In the genomic region with DNA sequence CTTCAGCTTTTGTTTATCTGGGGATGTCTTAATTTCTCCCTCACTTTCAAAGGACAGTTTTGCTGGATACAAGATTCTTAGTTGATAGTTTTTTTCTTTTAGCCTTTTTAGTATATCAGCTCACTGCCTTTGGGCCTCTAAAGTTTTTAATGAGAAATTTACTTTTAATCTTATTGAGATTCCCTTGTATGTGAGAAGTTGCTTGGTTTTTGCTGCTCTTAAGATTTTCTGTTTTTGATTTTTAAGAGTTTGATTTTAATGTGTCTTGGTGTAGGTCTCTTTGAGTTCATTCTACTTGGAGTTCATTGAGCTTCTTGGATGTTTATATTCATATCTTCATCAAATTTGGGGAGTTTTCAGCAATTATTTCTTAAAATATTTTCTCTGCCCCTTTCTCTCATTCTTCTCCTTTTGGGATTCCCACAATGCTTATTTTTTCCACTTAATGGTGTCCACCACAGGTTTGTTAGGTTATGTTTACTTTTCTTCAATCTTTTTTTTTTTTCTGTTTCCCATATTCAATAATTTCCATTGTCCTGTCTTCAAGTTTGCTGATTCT, we compare ENCODE assay signal across 32 cellular contexts. TPM values are rescaled to one million over a fixed set of nuclear protein-coding genes. Genes with fewer than 3 reads are reported as not detected.
"Had no signal": no experiment of that assay in that cellular context is flagged by ENCODE, and none has a peak within 500 bp of the region (broad histone marks: within the 10 kb centered on the region; RNA-seq: fewer than 3 reads in every experiment).

No MANE protein-coding gene starts in this region.

- FAIRE-seq: urothelium cell line had no signal

- H3K4me3 ChIP-seq: stomach, suprapubic skin, testis, thoracic aorta, thyroid gland, tibial artery, tibial nerve, transverse colon, upper lobe of left lung, upper lobe of right lung, uterus, vagina had no signal

- H3K9me3 ChIP-seq: suprapubic skin, testis, thoracic aorta, thyroid gland, vagina had no signal

- H3K36me3 ChIP-seq: stomach, suprapubic skin, thoracic aorta, thyroid gland, tibial artery, tibial nerve, transverse colon, upper lobe of left lung, upper lobe of right lung, uterus, vagina had no signal

- DNase-seq: stimulated activated CD4-positive, alpha-beta T cell treated with anti-CD3 and anti-CD28 coated beads, Interleukin-2, amount 100 ng/mL, for 48 hours; stimulated activated CD4-positive, alpha-beta T cell treated with anti-CD3 and anti-CD28 coated beads, Interleukin-4, amount 100 ng/mL, for 1 hour; stimulated activated CD4-positive, alpha-beta T cell treated with anti-CD3 and anti-CD28 coated beads, Interleukin-4, amount 100 ng/mL, for 24 hours; stimulated activated CD4-positive, alpha-beta T cell treated with anti-CD3 and anti-CD28 coated beads, Interleukin-4, amount 100 ng/mL, for 4 hours; stimulated activated CD8-positive, alpha-beta memory T cell treated with anti-CD3 and anti-CD28 coated beads, Interleukin-4, amount 100 ng/mL, for 48 hours; stimulated activated naive B cell treated with anti-CD40 and anti-IgM and Interleukin-4, amounts not matched to agents 10 μg/mL and 1 μg/mL and 100 μg/mL, for 72 hours; stimulated activated naive CD4-positive, alpha-beta T cell; stimulated activated naive CD4-positive, alpha-beta T cell treated with Interleukin-2 at 50 U/mL for 16 hours; stimulated activated naive CD8-positive, alpha-beta T cell treated with anti-CD3 and anti-CD28 coated beads, Interleukin-15, amount 100 ng/mL, for 72 hours; stimulated activated naive CD8-positive, alpha-beta T cell treated with anti-CD3 and anti-CD28 coated beads, Interleukin-15, Interleukin-2, amounts not matched to agents 100 U/mL and 50 U/mL, for 24 hours; stomach; substantia nigra; testis; thyroid gland; tibial artery; transverse colon; trophoblast cell; upper lobe of left lung; upper lobe of right lung; uterus had no signal

- ATAC-seq: stimulated activated effector memory CD8-positive, alpha-beta T cell treated with anti-CD3 and anti-CD28 coated beads, Interleukin-12 subunit alpha, Interleukin-12 subunit beta, amount 100 ng/mL, for 72 hours; stimulated activated memory B cell treated with anti-CD40 and anti-IgM and Interleukin-4, amounts not matched to agents 10 μg/mL and 1 μg/mL and 100 μg/mL, for 72 hours; stimulated activated naive B cell treated with anti-CD40 and anti-IgM and Interleukin-4, amounts not matched to agents 10 μg/mL and 1 μg/mL and 100 μg/mL, for 72 hours; stimulated activated naive CD8-positive, alpha-beta T cell treated with anti-CD3 and anti-CD28 coated beads, Interleukin-15, amount 100 ng/mL, for 72 hours; stimulated activated naive CD8-positive, alpha-beta T cell treated with anti-CD3 and anti-CD28 coated beads, Interleukin-15, Interleukin-2, amounts not matched to agents 100 U/mL and 50 U/mL, for 24 hours; upper lobe of right lung had no signal

- H3K4me1 ChIP-seq: stomach, suprapubic skin, testis, thyroid gland, tibial artery, tibial nerve, transverse colon, upper lobe of left lung, upper lobe of right lung, uterus, vagina had no signal

- H3K27me3 ChIP-seq: stomach, suprapubic skin, testis, thyroid gland, tibial artery, tibial nerve, transverse colon, upper lobe of left lung, upper lobe of right lung, uterus, vagina had no signal

- H3K27ac ChIP-seq: stomach, suprapubic skin, testis, thoracic aorta, thyroid gland, tibial artery, tibial nerve, transverse colon, upper lobe of left lung, upper lobe of right lung, uterus, vagina had no signal

RNA-seq across cellular contexts. Expression of a gene that starts 19.6 kb away (rescaled TPM):
- total RNA-seq: stomach, subcutaneous adipose tissue, temporal lobe, testis, thoracic aorta, thyroid gland, tibial nerve, upper lobe of left lung, upper lobe of right lung, ureter, urinary bladder, uterus, vagina had no signal
- polyA plus RNA-seq: stomach, thymus, urinary bladder had no signal
